ENCODE assay signal across 8 cellular contexts in genomic region chr10:80493482-80494021, GRCh38. TPM values are rescaled to one million over a fixed set of nuclear protein-coding genes. Genes with fewer than 3 reads are reported as not detected.
DNase-seq lines count a peak whose midpoint lies in the region; ATAC-seq and TF ChIP-seq lines count a peak whose summit lies in the region.

No MANE protein-coding gene starts in this region.

- no peak overlapping the region for H2BK5ac ChIP-seq in mesendoderm (ENCODE audit: low read length)

- no peak overlapping the region for H3K4ac ChIP-seq in mesendoderm (ENCODE audit: low read depth, low read length)

- H3K4me3 ChIP-seq in hepatocyte (no peak overlapping the region), mesendoderm (ENCODE audit: low read length) (no peak overlapping the region)

- H3K79me1 ChIP-seq in mesendoderm (ENCODE audit: low read length) = peaks cover 45% of the 10 kb centered on the region

- no peaks in the 10 kb centered on the region for H3K9me3 Mint-ChIP-seq in activated T-cell treated with anti-CD3 and anti-CD28 coated beads, Interleukin-2, amount 50 U/mL, for 24 hours
- H3K9me3 Mint-ChIP-seq in stimulated activated memory B cell treated with anti-CD40 and anti-IgM and Interleukin-4, amounts not matched to agents 10 μg/mL and 1 μg/mL and 100 μg/mL, for 72 hours = peaks cover 8% of the 10 kb centered on the region

- H2BK120ac ChIP-seq in mesendoderm (ENCODE audit: low read depth, low read length) = no peak overlapping the region

- peaks cover 18% of the 10 kb centered on the region for H4K20me1 ChIP-seq in hepatocyte (ENCODE audit: insufficient read depth, poor library complexity, severe bottlenecking)

- H3K27ac ChIP-seq in VCaP = peak overlapping the region; percentile 99
- peak overlapping the region; percentile 68 for H3K27ac ChIP-seq in hepatocyte
- no peak overlapping the region for H3K27ac ChIP-seq in mesendoderm (ENCODE audit: low read depth, low read length)

- H3K79me2 ChIP-seq in hepatocyte = peaks cover 89% of the 10 kb centered on the region
- H3K79me2 ChIP-seq in mesendoderm (ENCODE audit: control insufficient read depth, insufficient read depth, low read length) = peaks cover 38% of the 10 kb centered on the region

- no peak overlapping the region for H3K56ac ChIP-seq in mesendoderm (ENCODE audit: low read length)

- peak overlapping the region; percentile 91 for H3K27ac Mint-ChIP-seq in activated T-cell treated with anti-CD3 and anti-CD28 coated beads, Interleukin-2, amount 50 U/mL, for 24 hours
- no peak overlapping the region for H3K27ac Mint-ChIP-seq in stimulated activated memory B cell treated with anti-CD40 and anti-IgM and Interleukin-4, amounts not matched to agents 10 μg/mL and 1 μg/mL and 100 μg/mL, for 72 hours

- no peaks in the 10 kb centered on the region for H3K27me3 Mint-ChIP-seq in activated T-cell treated with anti-CD3 and anti-CD28 coated beads, Interleukin-2, amount 50 U/mL, for 24 hours
- no peaks in the 10 kb centered on the region for H3K27me3 Mint-ChIP-seq in stimulated activated memory B cell treated with anti-CD40 and anti-IgM and Interleukin-4, amounts not matched to agents 10 μg/mL and 1 μg/mL and 100 μg/mL, for 72 hours

- H3K4me1 ChIP-seq in hepatocyte (ENCODE audit: insufficient read depth) (peaks cover 61% of the 10 kb centered on the region), mesendoderm (ENCODE audit: control insufficient read depth, low read depth, low read length) (peaks cover 2% of the 10 kb centered on the region)

- H3K9me3 ChIP-seq in hepatocyte (ENCODE audit: low read depth) = no peaks in the 10 kb centered on the region

- no peak overlapping the region for H4K5ac ChIP-seq in mesendoderm (ENCODE audit: low read length)

- H3K18ac ChIP-seq in mesendoderm (ENCODE audit: low read length) = no peak overlapping the region

- H2BK15ac ChIP-seq in mesendoderm (replicated peaks; ENCODE audit: low read depth) = no peak overlapping the region

- H3K4me2 ChIP-seq in hepatocyte (peak overlapping the region; percentile 24), mesendoderm (ENCODE audit: low read length) (no peak overlapping the region)

- no peaks in the 10 kb centered on the region for H3K9me2 ChIP-seq in hepatocyte (replicated peaks; ENCODE audit: insufficient read depth)

- peaks cover 6% of the 10 kb centered on the region for H3K36me3 ChIP-seq in hepatocyte (replicated peaks; ENCODE audit: insufficient read depth, low read depth)
- H3K36me3 ChIP-seq in mesendoderm (ENCODE audit: control insufficient read depth, insufficient read depth, low read length) = peaks cover 1% of the 10 kb centered on the region

- peaks cover 99% of the 10 kb centered on the region for H3K4me1 Mint-ChIP-seq in activated T-cell treated with anti-CD3 and anti-CD28 coated beads, Interleukin-2, amount 50 U/mL, for 24 hours (ENCODE audit: low read depth)
- H3K4me1 Mint-ChIP-seq in stimulated activated memory B cell treated with anti-CD40 and anti-IgM and Interleukin-4, amounts not matched to agents 10 μg/mL and 1 μg/mL and 100 μg/mL, for 72 hours = peaks cover 43% of the 10 kb centered on the region

- peaks cover 84% of the 10 kb centered on the region for H3K36me3 Mint-ChIP-seq in activated T-cell treated with anti-CD3 and anti-CD28 coated beads, Interleukin-2, amount 50 U/mL, for 24 hours (ENCODE audit: low read depth)
- H3K36me3 Mint-ChIP-seq in stimulated activated memory B cell treated with anti-CD40 and anti-IgM and Interleukin-4, amounts not matched to agents 10 μg/mL and 1 μg/mL and 100 μg/mL, for 72 hours = peaks cover 67% of the 10 kb centered on the region

- TF ChIP-seq CTCF in VCaP (conservative IDR thresholded peaks at IDR 0.05) = no peak
- TF ChIP-seq CTCF in hepatocyte (IDR thresholded peaks at IDR 0.05; ENCODE audit: poor library complexity) = no peak

- no peak overlapping the region for H4K8ac ChIP-seq in mesendoderm (ENCODE audit: low read depth, low read length)

- no peak overlapping the region for H2AFZ ChIP-seq in hepatocyte

- H3K27me3 ChIP-seq in hepatocyte (no peaks in the 10 kb centered on the region), mesendoderm (ENCODE audit: insufficient read depth, low read length, poor library complexity) (no peaks in the 10 kb centered on the region)

- peak; percentile 28 for DNase-seq in activated T-cell treated with anti-CD3 and anti-CD28 coated beads, Interleukin-2, amount 50 U/mL, for 24 hours
- DNase-seq in activated T-cell treated with anti-CD3 and anti-CD28 coated beads, Interleukin-2, amount 50 U/mL, for 48 hours = no peak
- DNase-seq in hepatocyte (ENCODE audit: low spot score) = no peak
- no peak for DNase-seq in mesendoderm

- H3K23ac ChIP-seq in mesendoderm (ENCODE audit: low read length) = no peak overlapping the region

- H2AK5ac ChIP-seq in mesendoderm (ENCODE audit: low read length) = no peak overlapping the region

- peak; percentile 47 for ATAC-seq in HG03103 (IDR thresholded peaks at IDR 0.05; ENCODE audit: low read depth, unreplicated experiment)
- ATAC-seq in stimulated activated memory B cell treated with anti-CD40 and anti-IgM and Interleukin-4, amounts not matched to agents 10 μg/mL and 1 μg/mL and 100 μg/mL, for 72 hours = no peak
- no peak for ATAC-seq in GM18873 (IDR thresholded peaks at IDR 0.05; ENCODE audit: low FRiP score, unreplicated experiment)

- peak overlapping the region; percentile 30 for H3K4me3 Mint-ChIP-seq in activated T-cell treated with anti-CD3 and anti-CD28 coated beads, Interleukin-2, amount 50 U/mL, for 24 hours
- no peak overlapping the region for H3K4me3 Mint-ChIP-seq in stimulated activated memory B cell treated with anti-CD40 and anti-IgM and Interleukin-4, amounts not matched to agents 10 μg/mL and 1 μg/mL and 100 μg/mL, for 72 hours

- WGBS in hepatocyte (ENCODE audit: low lambda C conversion rate, missing lambda C conversion rate) = 48% methylated on average over 4 of the region's 4 CpGs
- no CpG with 5 or more reads among the region's 4 CpGs for WGBS in mesendoderm (ENCODE audit: extremely low coverage, insufficient coverage, low lambda C conversion rate)

- H3K9ac ChIP-seq in mesendoderm (ENCODE audit: low read length) = no peak overlapping the region

RNA-seq across cellular contexts. Expression of gene TSPAN14, which starts 39.4 kb away (rescaled TPM):
- 55.1 and 65.9 TPM in 2 replicates for total RNA-seq in hepatocyte
- 90.4 and 104 TPM in 2 replicates for polyA plus RNA-seq in hepatocyte
- polyA plus RNA-seq in mesendoderm (2013, experiment 1 of 2) = 32.4 TPM
- polyA plus RNA-seq in mesendoderm (2013, experiment 2 of 2) = 30.9 TPM

RNA-seq across cellular contexts. Expression of gene SH2D4B, which starts 44.1 kb away (rescaled TPM):
- total RNA-seq in hepatocyte = not detected in 2 replicates
- not detected in 2 replicates for polyA plus RNA-seq in hepatocyte
- polyA plus RNA-seq in mesendoderm (2013, experiment 1 of 2) = 0.06 TPM
- 0.04 TPM for polyA plus RNA-seq in mesendoderm (2013, experiment 2 of 2)
